Comparison of ENCODE assay signal across 27 cellular contexts in genomic region chrX:21574793-21575192, GRCh38.
DNase-seq lines count a peak whose midpoint lies in the region; ATAC-seq and FAIRE-seq lines count a peak whose summit lies in the region.
"Had no signal": no experiment of that assay in that cellular context is flagged by ENCODE, and none has a peak within 500 bp of the region (broad histone marks: within the 10 kb centered on the region; RNA-seq: fewer than 3 reads in every experiment).

No MANE protein-coding gene starts in this region.

- FAIRE-seq in frontal cortex (lab: Jason Lieb, UNC), result no peak
- FAIRE-seq: A204.1, GM12878, GM12892, GM18507 had no signal

- H3K36me3 Mint-ChIP-seq in activated CD4-positive, alpha-beta T cell treated with anti-CD3 and anti-CD28 coated beads for 36 hours (ENCODE audit: low read depth), result peaks cover 18% of the 10 kb centered on the region
- H3K36me3 Mint-ChIP-seq in activated naive CD4-positive, alpha-beta T cell treated with anti-CD3 and anti-CD28 coated beads, Interleukin-2, amount 50 U/mL, for 24 hours, result peaks cover 22% of the 10 kb centered on the region
- H3K36me3 Mint-ChIP-seq: CD14-positive monocyte had no signal

- no peak overlapping the region for H3K27ac Mint-ChIP-seq in activated CD4-positive, alpha-beta T cell treated with anti-CD3 and anti-CD28 coated beads for 36 hours
- peak overlapping the region; percentile 65 for H3K27ac Mint-ChIP-seq in activated naive CD4-positive, alpha-beta T cell treated with anti-CD3 and anti-CD28 coated beads, Interleukin-2, amount 50 U/mL, for 24 hours
- H3K27ac Mint-ChIP-seq in stimulated activated naive CD8-positive, alpha-beta T cell treated with anti-CD3 and anti-CD28 coated beads, Interleukin-15, amount 100 ng/mL, for 72 hours, result no peak overlapping the region
- H3K27ac Mint-ChIP-seq: CD14-positive monocyte; CD4-positive, alpha-beta memory T cell; CD4-positive, CD25-positive, alpha-beta regulatory T cell; CD8-positive, alpha-beta memory T cell had no signal

- intact Hi-C loops in activated CD4-positive, alpha-beta T cell treated with anti-CD3 and anti-CD28 coated beads for 36 hours (cut with DNase I, micrococcal nuclease), result no loop called here

- H3K9me3 Mint-ChIP-seq in activated CD4-positive, alpha-beta T cell treated with anti-CD3 and anti-CD28 coated beads for 36 hours (ENCODE audit: low read depth), result peaks cover 3% of the 10 kb centered on the region
- H3K9me3 Mint-ChIP-seq in activated naive CD4-positive, alpha-beta T cell treated with anti-CD3 and anti-CD28 coated beads, Interleukin-2, amount 50 U/mL, for 24 hours, result no peaks in the 10 kb centered on the region
- H3K9me3 Mint-ChIP-seq in stimulated activated naive CD8-positive, alpha-beta T cell treated with anti-CD3 and anti-CD28 coated beads, Interleukin-15, amount 100 ng/mL, for 72 hours, result peaks cover 5 to 14% of the 10 kb centered on the region in 2 donors

- DNase-seq in activated CD4-positive, alpha-beta T cell treated with anti-CD3 and anti-CD28 coated beads for 36 hours, result no peak
- no peak for DNase-seq in activated CD4-positive, alpha-beta T cell treated with anti-CD3 and anti-CD28 coated beads, Interleukin-2, amount 50 U/mL, for 1 hour
- no peak for DNase-seq in activated naive CD4-positive, alpha-beta T cell treated with Interleukin-2 at 50 U/mL for 16 hours
- no peak for DNase-seq in stimulated activated naive CD8-positive, alpha-beta T cell treated with anti-CD3 and anti-CD28 coated beads, Interleukin-15, Interleukin-2, amounts not matched to agents 100 U/mL and 50 U/mL, for 24 hours
- no peak for DNase-seq in stimulated activated naive CD8-positive, alpha-beta T cell treated with anti-CD3 and anti-CD28 coated beads, Interleukin-15, amount 100 ng/mL, for 72 hours
- no peak for DNase-seq in frontal cortex (ENCODE audit: low spot score in 2 of 2)
- DNase-seq: 8988T; ACHN; BE2C; C1 segment of cervical spinal cord; CD4-positive, alpha-beta memory T cell; CD4-positive, CD25-positive, alpha-beta regulatory T cell; CD8-positive, alpha-beta memory T cell; COR-L47; DMS 273 treated with DMSO at 0.1 percent for 48 hours; DMS153; DMS53; DMS79; DND-41; EL; GDM1 had no signal

- POLR2A ChIA-PET in activated CD4-positive, alpha-beta T cell treated with anti-CD3 and anti-CD28 coated beads for 36 hours (lab: Charles Lee), result no interaction called here

- peaks cover 9% of the 10 kb centered on the region for H3K4me1 Mint-ChIP-seq in activated CD4-positive, alpha-beta T cell treated with anti-CD3 and anti-CD28 coated beads for 36 hours
- H3K4me1 Mint-ChIP-seq in activated naive CD4-positive, alpha-beta T cell treated with anti-CD3 and anti-CD28 coated beads, Interleukin-2, amount 50 U/mL, for 24 hours, result peaks cover 5% of the 10 kb centered on the region
- no peaks in the 10 kb centered on the region for H3K4me1 Mint-ChIP-seq in stimulated activated naive CD8-positive, alpha-beta T cell treated with anti-CD3 and anti-CD28 coated beads, Interleukin-15, amount 100 ng/mL, for 72 hours
- H3K4me1 Mint-ChIP-seq: CD14-positive monocyte; CD4-positive, alpha-beta memory T cell; CD4-positive, CD25-positive, alpha-beta regulatory T cell; CD8-positive, alpha-beta memory T cell had no signal

- CTCF ChIA-PET in activated CD4-positive, alpha-beta T cell treated with anti-CD3 and anti-CD28 coated beads for 36 hours (lab: Charles Lee), result no interaction called here

- H3K4me3 Mint-ChIP-seq in activated CD4-positive, alpha-beta T cell treated with anti-CD3 and anti-CD28 coated beads for 36 hours, result no peak overlapping the region
- no peak overlapping the region for H3K4me3 Mint-ChIP-seq in activated naive CD4-positive, alpha-beta T cell treated with anti-CD3 and anti-CD28 coated beads, Interleukin-2, amount 50 U/mL, for 24 hours
- H3K4me3 Mint-ChIP-seq in stimulated activated naive CD8-positive, alpha-beta T cell treated with anti-CD3 and anti-CD28 coated beads, Interleukin-15, amount 100 ng/mL, for 72 hours, result no peak overlapping the region
- H3K4me3 Mint-ChIP-seq: CD14-positive monocyte; CD4-positive, alpha-beta memory T cell; CD4-positive, CD25-positive, alpha-beta regulatory T cell; CD8-positive, alpha-beta memory T cell had no signal

- ATAC-seq in activated CD4-positive, alpha-beta T cell treated with anti-CD3 and anti-CD28 coated beads for 36 hours, result peak; percentile 33
- peak; percentile 59 for ATAC-seq in stimulated activated naive CD8-positive, alpha-beta T cell treated with anti-CD3 and anti-CD28 coated beads, Interleukin-15, Interleukin-2, amounts not matched to agents 100 U/mL and 50 U/mL, for 24 hours
- ATAC-seq in stimulated activated naive CD8-positive, alpha-beta T cell treated with anti-CD3 and anti-CD28 coated beads, Interleukin-15, amount 100 ng/mL, for 72 hours, result no peak
- ATAC-seq: GM12878 had no signal

- H3K27me3 Mint-ChIP-seq in activated CD4-positive, alpha-beta T cell treated with anti-CD3 and anti-CD28 coated beads for 36 hours, result no peaks in the 10 kb centered on the region
- H3K27me3 Mint-ChIP-seq in activated naive CD4-positive, alpha-beta T cell treated with anti-CD3 and anti-CD28 coated beads, Interleukin-2, amount 50 U/mL, for 24 hours, result no peaks in the 10 kb centered on the region
- H3K27me3 Mint-ChIP-seq in stimulated activated naive CD8-positive, alpha-beta T cell treated with anti-CD3 and anti-CD28 coated beads, Interleukin-15, amount 100 ng/mL, for 72 hours, result no peaks in the 10 kb centered on the region
- H3K27me3 Mint-ChIP-seq: CD4-positive, alpha-beta memory T cell; CD4-positive, CD25-positive, alpha-beta regulatory T cell had no signal
